14 cellular contexts compared by ENCODE assay signal in genomic region chr17:50593321-50593720, GRCh38. TPM values are rescaled to one million over a fixed set of nuclear protein-coding genes. Genes with fewer than 3 reads are reported as not detected.
DNase-seq lines count a peak whose midpoint lies in the region; ATAC-seq and TF ChIP-seq lines count a peak whose summit lies in the region.
"Had no signal": no experiment of that assay in that cellular context is flagged by ENCODE, and none has a peak within 500 bp of the region (broad histone marks: within the 10 kb centered on the region; RNA-seq: fewer than 3 reads in every experiment).

No MANE protein-coding gene starts in this region.

- no peaks in the 10 kb centered on the region for H3K27me3 ChIP-seq in upper lobe of right lung

- no peaks in the 10 kb centered on the region for H3K9me3 Mint-ChIP-seq in MCF 10A (ENCODE audit: unreplicated experiment)

- H3K27ac ChIP-seq in upper lobe of right lung: no peak overlapping the region
- H3K27ac ChIP-seq: 22Rv1 had no signal

- intact Hi-C loops in left cardiac atrium (cut with DNase I): no loop called here
- intact Hi-C loops in upper lobe of right lung (cut with DNase I): no loop called here
- intact Hi-C loops in MCF 10A (cut with micrococcal nuclease): no loop called here

- peak; percentile 34 to 58 for ATAC-seq in left cardiac atrium
- peak; percentile 70 for ATAC-seq in upper lobe of right lung
- ATAC-seq in HG03442 (IDR thresholded peaks at IDR 0.05; ENCODE audit: unreplicated experiment): no peak
- ATAC-seq in HG03108 (IDR thresholded peaks at IDR 0.05; ENCODE audit: unreplicated experiment): no peak
- ATAC-seq: activated CD4-positive, CD25-positive, alpha-beta regulatory T cell treated with anti-CD3 and anti-CD28 coated beads, Interleukin-2, amount 50 U/mL, for 24 hours had no signal

- no peaks in the 10 kb centered on the region for H3K9me3 ChIP-seq in upper lobe of right lung

- CTCF ChIA-PET in MCF 10A (lab: Yijun Ruan, JAX): no interaction called here

- H3K4me3 ChIP-seq in upper lobe of right lung: no peak overlapping the region

- H3K36me3 ChIP-seq in upper lobe of right lung: no peaks in the 10 kb centered on the region

- no peak overlapping the region for H3K27ac Mint-ChIP-seq in MCF 10A (ENCODE audit: low read depth, unreplicated experiment)

- no peak for TF ChIP-seq CTCF in upper lobe of right lung (IDR thresholded peaks at IDR 0.05)
- TF ChIP-seq CTCF in MCF 10A (IDR thresholded peaks at IDR 0.05; ENCODE audit: unreplicated experiment): no peak

- POLR2A ChIA-PET in MCF 10A (lab: Yijun Ruan, JAX): no interaction called here

- no TSS peak for BruUV-seq in MCF 10A (replicated peaks; lab: Mats Ljungman, UMichigan)

- H3K4me1 Mint-ChIP-seq in MCF 10A (ENCODE audit: insufficient read depth, unreplicated experiment): peaks cover 14% of the 10 kb centered on the region

- no peaks in the 10 kb centered on the region for H3K36me3 Mint-ChIP-seq in MCF 10A (ENCODE audit: insufficient read depth, unreplicated experiment)

- no peaks in the 10 kb centered on the region for H3K27me3 Mint-ChIP-seq in MCF 10A (ENCODE audit: insufficient read depth, unreplicated experiment)

- H3K4me1 ChIP-seq in upper lobe of right lung: peaks cover 10% of the 10 kb centered on the region

- H3K4me3 Mint-ChIP-seq in MCF 10A (ENCODE audit: unreplicated experiment): no peak overlapping the region

- DNase-seq in NCI-H2081 (lab: John Stamatoyannopoulos, UW) (peak; percentile 43 to 63), NCI-H2081 treated with DMSO at 0.1 percent for 48 hours (lab: John Stamatoyannopoulos, UW) (no peak), NCI-H748 (lab: John Stamatoyannopoulos, UW; ENCODE audit: unreplicated experiment) (peak; percentile 93), left cardiac atrium (peak; percentile 56), upper lobe of right lung (peak; percentile 86), MCF 10A (ENCODE audit: unreplicated experiment) (no peak)
- DNase-seq: activated naive CD4-positive, alpha-beta T cell treated with Interleukin-2 at 50 U/mL for 16 hours; effector CD8-positive, alpha-beta T cell; GDM1; hippocampal formation had no signal

RNA-seq across cellular contexts. Expression of gene CACNA1G, which starts 32.8 kb away (rescaled TPM):
- total RNA-seq in left cardiac atrium: 1 to 10 TPM; 5.7 to 6.9 TPM
- total RNA-seq in upper lobe of right lung: not detected
- not detected in 2 replicates for total RNA-seq in MCF 10A (2022)

RNA-seq across cellular contexts. Expression of gene ABCC3, which starts 41.4 kb away (rescaled TPM):
- total RNA-seq in left cardiac atrium (1 to 10 TPM; 1.4 to 5.2 TPM), upper lobe of right lung (65.4 TPM), MCF 10A (2022) (209 and 293 TPM in 2 replicates)

RNA-seq across cellular contexts. Expression of gene SPATA20, which starts 46.3 kb away (rescaled TPM):
- total RNA-seq in left cardiac atrium: 10 to 100 TPM; 41.0 to 41.1 TPM
- 31.6 TPM for total RNA-seq in upper lobe of right lung
- 35.3 and 39.4 TPM in 2 replicates for total RNA-seq in MCF 10A (2022)

Comparison
In these comparisons a context has a peak if more than half of its experiments do, and no peak if none do; other contexts are left out.
1. DNase-seq: peak in NCI-H2081 (2 of 2), NCI-H748 (single experiment), left cardiac atrium (single experiment) and upper lobe of right lung (single experiment); none in NCI-H2081 treated with DMSO at 0.1 percent for 48 hours (single experiment) and MCF 10A (single experiment).
2. ATAC-seq: peak in left cardiac atrium (2 of 2) and upper lobe of right lung (single experiment); none in HG03442 (single experiment) and HG03108 (single experiment).
3. RNA of gene ABCC3, which starts 41.4 kb away (total RNA-seq): 209 to 293 TPM in MCF 10A and 65.4 TPM in upper lobe of right lung (single experiment); 1.4 to 5.2 TPM in left cardiac atrium; every median in the first group is over 10 times any median in the second.